9 cellular contexts compared by ENCODE assay signal in the genomic region with DNA sequence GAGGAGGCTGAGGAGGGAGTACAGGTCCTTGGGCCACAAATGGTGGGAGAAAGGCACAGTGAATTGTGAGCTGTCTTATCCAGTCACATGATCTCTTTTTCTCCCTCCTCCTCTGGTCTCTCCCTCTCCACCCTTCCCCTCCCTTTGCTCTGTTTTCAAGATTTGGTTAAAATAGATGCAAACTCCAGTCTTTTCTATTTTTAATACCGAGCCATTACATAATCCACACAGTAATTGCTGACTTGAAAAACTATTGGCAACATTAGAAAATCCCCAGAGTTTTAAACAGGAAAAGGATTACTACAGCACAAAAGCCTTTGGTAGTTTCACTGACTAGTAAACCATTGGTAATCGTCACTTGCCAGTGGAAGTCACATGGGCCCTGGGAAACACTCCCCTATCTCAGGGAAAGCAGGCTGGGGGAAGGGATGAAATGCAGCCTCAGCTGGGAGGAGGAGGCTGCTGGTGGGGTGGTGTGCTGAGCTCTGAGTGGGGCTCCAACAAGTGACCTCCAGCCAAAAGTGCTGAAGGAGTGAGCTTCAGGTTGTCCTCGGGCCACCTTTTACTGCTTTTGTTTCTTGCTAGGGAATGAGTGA. TPM values are rescaled to one million over a fixed set of nuclear protein-coding genes. Genes with fewer than 3 reads are reported as not detected.
DNase-seq lines count a peak whose midpoint lies in the region; ATAC-seq and TF ChIP-seq lines count a peak whose summit lies in the region.
"Had no signal": no experiment of that assay in that cellular context is flagged by ENCODE, and none has a peak within 500 bp of the region (broad histone marks: within the 10 kb centered on the region; RNA-seq: fewer than 3 reads in every experiment).

No MANE protein-coding gene starts in this region.

- H3K79me2 ChIP-seq in osteoblast (ENCODE audit: insufficient read depth, low read length): no peaks in the 10 kb centered on the region

- no peaks in the 10 kb centered on the region for H3K9me3 Mint-ChIP-seq in activated naive CD4-positive, alpha-beta T cell treated with anti-CD3 and anti-CD28 coated beads, Interleukin-2, amount 50 U/mL, for 72 hours
- H3K9me3 Mint-ChIP-seq: central memory CD8-positive, alpha-beta T cell had no signal

- H2AFZ ChIP-seq in osteoblast (ENCODE audit: low read length): peak overlapping the region; percentile 88

- H3K36me3 ChIP-seq in osteoblast (ENCODE audit: insufficient read depth, low read length): no peaks in the 10 kb centered on the region

- no peak overlapping the region for H3K27ac Mint-ChIP-seq in activated naive CD4-positive, alpha-beta T cell treated with anti-CD3 and anti-CD28 coated beads, Interleukin-2, amount 50 U/mL, for 72 hours

- no peaks in the 10 kb centered on the region for H3K9me3 ChIP-seq in osteoblast (ENCODE audit: low read depth, low read length)

- H3K4me3 ChIP-seq in osteoblast (ENCODE audit: insufficient read depth, low read length): peak overlapping the region; percentile 30

- no peaks in the 10 kb centered on the region for H3K27me3 ChIP-seq in osteoblast (ENCODE audit: insufficient read depth, low read length)

- H4K20me1 ChIP-seq in osteoblast (ENCODE audit: insufficient read depth, low read length): no peaks in the 10 kb centered on the region

- DNase-seq in COLO829 (ENCODE audit: low spot score): peak; percentile 68
- peak; percentile 41 for DNase-seq in RPMI7951 (ENCODE audit: low read depth)
- peak; percentile 31 for DNase-seq in glomerular visceral epithelial cell (ENCODE audit: extremely low spot score)
- peak; percentile 85 for DNase-seq in osteoblast (ENCODE audit: insufficient read length, low spot score, missing footprints)
- no peak for DNase-seq in activated naive CD4-positive, alpha-beta T cell treated with anti-CD3 and anti-CD28 coated beads, Interleukin-2, amount 50 U/mL, for 72 hours (ENCODE audit: low spot score in 2 of 2)
- DNase-seq in activated naive CD4-positive, alpha-beta T cell treated with anti-CD3 and anti-CD28 coated beads, Interleukin-2, amount 50 U/mL, for 16 hours: no peak
- no peak for DNase-seq in NCI-H524 treated with DMSO at 0.1 percent for 48 hours (lab: John Stamatoyannopoulos, UW)
- DNase-seq in activated CD4-positive, alpha-beta T cell treated with anti-CD3 and anti-CD28 coated beads for 4 hours: no peak

- ATAC-seq in activated naive CD4-positive, alpha-beta T cell treated with anti-CD3 and anti-CD28 coated beads, Interleukin-2, amount 50 U/mL, for 72 hours: no peak

- peaks cover 16% of the 10 kb centered on the region for H3K4me1 ChIP-seq in osteoblast (ENCODE audit: insufficient read depth, low read length)

- no peak for TF ChIP-seq CTCF in osteoblast (IDR thresholded peaks at IDR 0.05; ENCODE audit: extremely low read depth, low read depth, low read length)

- no peaks in the 10 kb centered on the region for H3K36me3 Mint-ChIP-seq in activated naive CD4-positive, alpha-beta T cell treated with anti-CD3 and anti-CD28 coated beads, Interleukin-2, amount 50 U/mL, for 72 hours

- peak overlapping the region; percentile 73 for H3K4me2 ChIP-seq in osteoblast (ENCODE audit: insufficient read depth, low read length)

- H3K27ac ChIP-seq in osteoblast (ENCODE audit: low read depth, low read length): peak overlapping the region; percentile 79

RNA-seq across cellular contexts. Expression of gene PCBP1, which starts 57.4 kb away (rescaled TPM):
- 46.0 and 46.7 TPM in 2 replicates for total RNA-seq in RPMI7951 (2014; rRNA removed; shearing (Covaris generic))
- 55.7 and 70.7 TPM in 2 replicates for total RNA-seq in osteoblast
- 100 to 1,000 TPM; 339 to 451 TPM for total RNA-seq in activated naive CD4-positive, alpha-beta T cell treated with anti-CD3 and anti-CD28 coated beads, Interleukin-2, amount 50 U/mL, for 72 hours

Comparison
In these comparisons a context has a peak if more than half of its experiments do, and no peak if none do; other contexts are left out.
1. DNase-seq: peak in COLO829 (single experiment), RPMI7951 (single experiment), glomerular visceral epithelial cell (single experiment) and osteoblast (single experiment); none in activated naive CD4-positive, alpha-beta T cell treated with anti-CD3 and anti-CD28 coated beads, Interleukin-2, amount 50 U/mL, for 72 hours (0 of 2), activated naive CD4-positive, alpha-beta T cell treated with anti-CD3 and anti-CD28 coated beads, Interleukin-2, amount 50 U/mL, for 16 hours (single experiment), NCI-H524 treated with DMSO at 0.1 percent for 48 hours (single experiment) and activated CD4-positive, alpha-beta T cell treated with anti-CD3 and anti-CD28 coated beads for 4 hours (0 of 2).